21 cellular contexts compared by ENCODE assay signal in genomic region chr5:28914302-28914701, GRCh38.
DNase-seq lines count a peak whose midpoint lies in the region; ATAC-seq lines count a peak whose summit lies in the region.
"Had no signal": no experiment of that assay in that cellular context is flagged by ENCODE, and none has a peak within 500 bp of the region (broad histone marks: within the 10 kb centered on the region; RNA-seq: fewer than 3 reads in every experiment).

No MANE protein-coding gene starts in this region.

- H3K27me3 Mint-ChIP-seq in activated T-cell treated with anti-CD3 and anti-CD28 coated beads, Interleukin-2, amount 50 U/mL, for 72 hours (ENCODE audit: low read depth), result no peaks in the 10 kb centered on the region
- H3K27me3 Mint-ChIP-seq: T-cell had no signal

- peak; percentile 65 for DNase-seq in DMS153 treated with DMSO at 0.1 percent for 48 hours (lab: John Stamatoyannopoulos, UW; ENCODE audit: unreplicated experiment)
- peak; percentile 73 for DNase-seq in NCI-H146 treated with DMSO at 0.1 percent for 48 hours (lab: John Stamatoyannopoulos, UW; ENCODE audit: unreplicated experiment)
- DNase-seq in NCI-H510A (lab: John Stamatoyannopoulos, UW), result peak; percentile 11
- peak; percentile 98 for DNase-seq in SHP77 treated with DMSO at 0.1 percent for 48 hours (lab: John Stamatoyannopoulos, UW)
- DNase-seq in NOMO-1 treated with DMSO at 0.1 percent for 48 hours (lab: John Stamatoyannopoulos, UW; ENCODE audit: unreplicated experiment), result no peak
- no peak for DNase-seq in activated T-cell treated with anti-CD3 and anti-CD28 coated beads, Interleukin-2, amount 50 U/mL, for 72 hours
- DNase-seq: AML-193, Caco-2, DMS79, GOT3, NCI-H2029, NCI-H2227 treated with DMSO at 0.1 percent for 48 hours, NCI-H82, SK-N-SH, T-cell, T1000 had no signal

- peaks cover 1% of the 10 kb centered on the region in 2 donors for H3K36me3 Mint-ChIP-seq in activated T-cell treated with anti-CD3 and anti-CD28 coated beads, Interleukin-2, amount 50 U/mL, for 72 hours (ENCODE audit: insufficient read depth in 2 of 2)
- H3K36me3 Mint-ChIP-seq: CD14-positive monocyte, T-cell had no signal

- no peaks in the 10 kb centered on the region for H3K4me1 Mint-ChIP-seq in activated T-cell treated with anti-CD3 and anti-CD28 coated beads, Interleukin-2, amount 50 U/mL, for 72 hours (ENCODE audit: low read depth)
- H3K4me1 Mint-ChIP-seq: CD14-positive monocyte, T-cell had no signal

- ATAC-seq in GM18519 (IDR thresholded peaks at IDR 0.05; ENCODE audit: low FRiP score, unreplicated experiment) (no peak), HG02763 (IDR thresholded peaks at IDR 0.05; ENCODE audit: unreplicated experiment) (no peak)
- no peak for ATAC-seq in activated T-cell treated with anti-CD3 and anti-CD28 coated beads, Interleukin-2, amount 50 U/mL, for 72 hours (replicated peaks in 1 of 2)
- ATAC-seq: HepG2, Panc1, T-cell had no signal

- peaks cover 8 to 13% of the 10 kb centered on the region in 2 donors for H3K9me3 Mint-ChIP-seq in activated T-cell treated with anti-CD3 and anti-CD28 coated beads, Interleukin-2, amount 50 U/mL, for 72 hours

- H3K27ac Mint-ChIP-seq in activated T-cell treated with anti-CD3 and anti-CD28 coated beads, Interleukin-2, amount 50 U/mL, for 72 hours, result no peak overlapping the region
- H3K27ac Mint-ChIP-seq: CD14-positive monocyte, T-cell had no signal

- no peak overlapping the region for H3K4me3 Mint-ChIP-seq in activated T-cell treated with anti-CD3 and anti-CD28 coated beads, Interleukin-2, amount 50 U/mL, for 72 hours
- H3K4me3 Mint-ChIP-seq: CD14-positive monocyte, T-cell had no signal

Comparison
In these comparisons a context has a peak if more than half of its experiments do, and no peak if none do; other contexts are left out.
1. DNase-seq: peak in DMS153 treated with DMSO at 0.1 percent for 48 hours (single experiment), NCI-H146 treated with DMSO at 0.1 percent for 48 hours (single experiment), NCI-H510A (single experiment) and SHP77 treated with DMSO at 0.1 percent for 48 hours (single experiment); none in NOMO-1 treated with DMSO at 0.1 percent for 48 hours (single experiment) and activated T-cell treated with anti-CD3 and anti-CD28 coated beads, Interleukin-2, amount 50 U/mL, for 72 hours (0 of 2).